In the genomic region with DNA sequence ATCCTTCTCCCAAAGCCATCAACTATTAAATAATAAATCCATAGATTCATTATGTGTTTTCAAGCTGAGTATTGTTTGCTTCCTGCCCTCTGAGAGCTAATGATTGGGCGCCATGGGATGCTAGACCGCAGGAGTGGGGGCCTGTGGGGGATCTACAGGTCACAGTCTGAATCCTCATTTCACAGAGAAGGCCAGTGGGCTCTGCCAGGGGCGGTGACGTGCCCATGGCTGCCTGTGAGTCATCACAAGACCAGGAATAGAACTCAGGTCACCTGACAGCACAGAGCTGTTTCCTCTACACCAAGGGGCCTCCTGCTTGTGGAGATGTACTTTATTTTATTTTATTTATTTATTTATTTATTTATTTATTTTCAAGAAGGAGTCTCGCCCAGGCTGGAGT, we compare ENCODE assay signal across 7 cellular contexts. TPM values are rescaled to one million over a fixed set of nuclear protein-coding genes. Genes with fewer than 3 reads are reported as not detected.
DNase-seq lines count a peak whose midpoint lies in the region; ATAC-seq and TF ChIP-seq lines count a peak whose summit lies in the region.

No MANE protein-coding gene starts in this region.

- H3K4me3 ChIP-seq in left ventricle myocardium inferior (peak overlapping the region; percentile 53), skeletal muscle tissue (ENCODE audit: low read length in 3 of 3) (peak overlapping the region; percentile 1 to 70 (median 52))

- no peak for TF ChIP-seq CTCF in left ventricle myocardium inferior (IDR thresholded peaks at IDR 0.05; ENCODE audit: borderline replicate concordance)

- intact Hi-C loops in left ventricle myocardium inferior (cut with micrococcal nuclease), result no loop called here

- H3K27ac ChIP-seq in adipose tissue (ENCODE audit: low read depth, low read length), result peak overlapping the region; percentile 89
- peak overlapping the region; percentile 98 for H3K27ac ChIP-seq in left ventricle myocardium inferior (replicated peaks)
- H3K27ac ChIP-seq in skeletal muscle tissue (ENCODE audit: low read depth, low read length), result peak overlapping the region; percentile 92

- WGBS in adipose tissue, 3 donors, result 31 to 46% (median 38%) methylated on average over 5 of the region's 5 CpGs

- H3K27me3 ChIP-seq in left ventricle myocardium inferior (ENCODE audit: low read depth) (no peaks in the 10 kb centered on the region), skeletal muscle tissue (ENCODE audit: control insufficient read depth in 3 of 3, insufficient read depth in 3 of 3, low read length in 3 of 3) (no peaks in the 10 kb centered on the region)

- no peaks in the 10 kb centered on the region for H3K9me3 ChIP-seq in left ventricle myocardium inferior (replicated peaks)
- H3K9me3 ChIP-seq in skeletal muscle tissue (ENCODE audit: control insufficient read depth in 3 of 3, low read length in 3 of 3), result no peaks in the 10 kb centered on the region

- peak; percentile 30 for DNase-seq in OCI-M1 (lab: John Stamatoyannopoulos, UW)
- DNase-seq in left ventricle myocardium inferior, result peak; percentile 82
- DNase-seq in NCI-H524 treated with DMSO at 0.1 percent for 48 hours (lab: John Stamatoyannopoulos, UW), result no peak

- peak; percentile 63 for ATAC-seq in GM18868 (IDR thresholded peaks at IDR 0.05; ENCODE audit: unreplicated experiment)
- ATAC-seq in HG03520 (IDR thresholded peaks at IDR 0.05; ENCODE audit: unreplicated experiment), result no peak

- no peaks in the 10 kb centered on the region for H3K36me3 ChIP-seq in left ventricle myocardium inferior
- peaks cover 0 to 3% (median 0%) of the 10 kb centered on the region in 3 donors for H3K36me3 ChIP-seq in skeletal muscle tissue (ENCODE audit: control insufficient read depth in 3 of 3, insufficient read depth in 3 of 3, low read length in 3 of 3)

- H3K4me1 ChIP-seq in left ventricle myocardium inferior (peaks cover 93% of the 10 kb centered on the region), skeletal muscle tissue (ENCODE audit: control insufficient read depth in 3 of 3, insufficient read depth in 3 of 3, low read length in 3 of 3) (peaks cover 64 to 76% (median 66%) of the 10 kb centered on the region in 3 donors)

- H3K9ac ChIP-seq in skeletal muscle tissue (ENCODE audit: low read depth in 1 of 3, low read length in 3 of 3), result peak overlapping the region; percentile 74 to 92 (median 91)

RNA-seq across cellular contexts. Expression of a gene that starts 15.0 kb away (rescaled TPM):
- 10 to 100 TPM in 1 of 3 donors, 1 to 10 TPM in 2; 5.0 to 12.3 (median 7.8) TPM for polyA plus RNA-seq in adipose tissue
- total RNA-seq in left ventricle myocardium inferior, result 10.5 TPM
- 5.2 TPM for total RNA-seq in skeletal muscle tissue
